In genomic region chr1:11062965-11063401, GRCh38 we compare ENCODE assay signal across 1 cellular context.
TF ChIP-seq lines count a peak whose summit lies in the region.

No MANE protein-coding gene starts in this region.

TF ChIP-seq in K562, 482 proteins besides CTCF, POLR2A, EP300 and RAD21:
- TF ChIP-seq ZSCAN32 (CRISPR knock-in tag; IDR thresholded peaks at IDR 0.05), result no peak
- TF ChIP-seq, protein P1, sequence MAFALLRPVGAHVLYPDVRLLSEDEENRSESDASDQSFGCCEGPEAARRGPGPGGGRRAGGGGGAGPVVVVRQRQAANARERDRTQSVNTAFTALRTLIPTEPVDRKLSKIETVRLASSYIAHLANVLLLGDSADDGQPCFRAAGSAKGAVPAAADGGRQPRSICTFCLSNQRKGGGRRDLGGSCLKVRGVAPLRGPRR (CRISPR knock-in tag; IDR thresholded peaks at IDR 0.05), result no peak
- TF ChIP-seq NFRKB (IDR thresholded peaks at IDR 0.05; ENCODE audit: low read depth), result no peak
- peak; percentile 72 for TF ChIP-seq ZNF121 (CRISPR knock-in tag; conservative IDR thresholded peaks at IDR 0.05)
